ENCODE assay signal across 1 cellular context in genomic region chr4:113145519-113146291, GRCh38.
TF ChIP-seq lines count a peak whose summit lies in the region.

No MANE protein-coding gene starts in this region.

TF ChIP-seq in H1, 55 proteins besides CTCF, POLR2A, EP300 and RAD21 (continued from another document):
- peak; percentile 38; the same call in 1 of the 2 replicates for TF ChIP-seq MAX (IDR thresholded peaks at IDR 0.05)
- TF ChIP-seq KDM5A (IDR thresholded peaks at IDR 0.05; ENCODE audit: low read length) = no peak
- TF ChIP-seq SIN3A (conservative IDR thresholded peaks at IDR 0.05 in 1 of 2, IDR thresholded peaks at IDR 0.05 in 1 of 2; ENCODE audit: low read depth in 1 of 2, low read length in 2 of 2) = peak in 1 of 2 experiments; percentile 53; a peak in 1 of 4 replicates
- TF ChIP-seq CHD7 (IDR thresholded peaks at IDR 0.05; ENCODE audit: insufficient replicate concordance, low read length) = peak; percentile 7
- peak; percentile 35; the same call in 1 of the 2 replicates for TF ChIP-seq YY1 (IDR thresholded peaks at IDR 0.05; ENCODE audit: low read depth, low read length)
- no peak for TF ChIP-seq SP2 (IDR thresholded peaks at IDR 0.05; ENCODE audit: low read length)
- peak; percentile 52 for TF ChIP-seq TEAD4 (IDR thresholded peaks at IDR 0.05; ENCODE audit: low read depth, low read length)
- no peak for TF ChIP-seq CBX8 (IDR thresholded peaks at IDR 0.05; ENCODE audit: borderline replicate concordance, low read depth, low read length)
- TF ChIP-seq GABPA (IDR thresholded peaks at IDR 0.05; ENCODE audit: borderline replicate concordance, insufficient read depth, low read length) = no peak
- no peak for TF ChIP-seq SAP30 (IDR thresholded peaks at IDR 0.05; ENCODE audit: insufficient read depth, insufficient replicate concordance, low read length)
